14 cellular contexts compared by ENCODE assay signal in genomic region chr13:54185785-54186184, GRCh38.
DNase-seq lines count a peak whose midpoint lies in the region; ATAC-seq, FAIRE-seq and TF ChIP-seq lines count a peak whose summit lies in the region.
"Had no signal": no experiment of that assay in that cellular context is flagged by ENCODE, and none has a peak within 500 bp of the region (broad histone marks: within the 10 kb centered on the region; RNA-seq: fewer than 3 reads in every experiment).

No MANE protein-coding gene starts in this region.

- H3K9me3 ChIP-seq in spleen, result peaks cover 0 to 11% (median 2%) of the 10 kb centered on the region in 8 donors
- H3K9me3 ChIP-seq: thyroid gland had no signal

- DNase-seq in DMS53 treated with DMSO at 0.1 percent for 48 hours (lab: John Stamatoyannopoulos, UW; ENCODE audit: unreplicated experiment), result peak; percentile 40
- DNase-seq in KBM-7, result peak; percentile 7
- peak; percentile 7 for DNase-seq in SHP77 treated with DMSO at 0.1 percent for 48 hours (lab: John Stamatoyannopoulos, UW)
- DNase-seq in islet precursor cell, result peak; percentile 66
- DNase-seq in RCC 7860 (ENCODE audit: low spot score), result no peak
- DNase-seq in GF-D8 (lab: John Stamatoyannopoulos, UW), result no peak
- no peak for DNase-seq in spleen
- DNase-seq: activated B cell treated with CpG ODN at 0.5 μM for 24 hours; activated effector memory CD4-positive, alpha-beta T cell treated with Interleukin-2 at 50 U/mL for 16 hours; Calu3; cerebellar nuclear complex had no signal

- TF ChIP-seq CTCF in spleen (IDR thresholded peaks at IDR 0.05 in 8 of 11, conservative IDR thresholded peaks at IDR 0.05 in 3 of 11), result no peak

- no peak for FAIRE-seq in RCC 7860 (lab: Jason Lieb, UNC)

- intact Hi-C loops in spleen (cut with DNase I; ENCODE audit: low total_unique reads), result no loop called here

- TF ChIP-seq POLR2A in spleen (IDR thresholded peaks at IDR 0.05), result no peak

- no peak overlapping the region for H3K4me3 ChIP-seq in spleen
- H3K4me3 ChIP-seq: thyroid gland had no signal

- H3K36me3 ChIP-seq in spleen, result no peaks in the 10 kb centered on the region
- H3K36me3 ChIP-seq: thyroid gland had no signal

- H3K4me1 ChIP-seq in spleen, result no peaks in the 10 kb centered on the region
- H3K4me1 ChIP-seq: thyroid gland had no signal

- in situ Hi-C loops in KBM-7 (cut with MboI; ENCODE audit: low pct_unique_long_range_greater_than_20kb, low sequenced_read_pairs), result no loop called here

- ATAC-seq in GM21825 (IDR thresholded peaks at IDR 0.05; ENCODE audit: unreplicated experiment), result no peak
- ATAC-seq: Panc1 had no signal

- no peaks in the 10 kb centered on the region for H3K27me3 ChIP-seq in spleen (replicated peaks in 1 of 7)
- H3K27me3 ChIP-seq: thyroid gland had no signal

- H3K27ac ChIP-seq in spleen, result no peak overlapping the region
- H3K27ac ChIP-seq: thyroid gland had no signal

- WGBS in spleen, 5 donors, result 24 to 39% (median 32%) methylated on average over 1 of the region's 1 CpG

Comparison
In these comparisons a context has a peak if more than half of its experiments do, and no peak if none do; other contexts are left out.
1. DNase-seq: peak in DMS53 treated with DMSO at 0.1 percent for 48 hours (single experiment), KBM-7 (single experiment), SHP77 treated with DMSO at 0.1 percent for 48 hours (single experiment) and islet precursor cell (single experiment); none in RCC 7860 (single experiment), GF-D8 (single experiment) and spleen (single experiment).